Comparison of ENCODE assay signal across 1 cellular context in genomic region chr7:128322040-128322643, GRCh38.
TF ChIP-seq lines count a peak whose summit lies in the region.

No MANE protein-coding gene starts in this region.

TF ChIP-seq in GM23338, 12 proteins besides CTCF, POLR2A, EP300 and RAD21 (continued from another document):
- TF ChIP-seq, protein P1, sequence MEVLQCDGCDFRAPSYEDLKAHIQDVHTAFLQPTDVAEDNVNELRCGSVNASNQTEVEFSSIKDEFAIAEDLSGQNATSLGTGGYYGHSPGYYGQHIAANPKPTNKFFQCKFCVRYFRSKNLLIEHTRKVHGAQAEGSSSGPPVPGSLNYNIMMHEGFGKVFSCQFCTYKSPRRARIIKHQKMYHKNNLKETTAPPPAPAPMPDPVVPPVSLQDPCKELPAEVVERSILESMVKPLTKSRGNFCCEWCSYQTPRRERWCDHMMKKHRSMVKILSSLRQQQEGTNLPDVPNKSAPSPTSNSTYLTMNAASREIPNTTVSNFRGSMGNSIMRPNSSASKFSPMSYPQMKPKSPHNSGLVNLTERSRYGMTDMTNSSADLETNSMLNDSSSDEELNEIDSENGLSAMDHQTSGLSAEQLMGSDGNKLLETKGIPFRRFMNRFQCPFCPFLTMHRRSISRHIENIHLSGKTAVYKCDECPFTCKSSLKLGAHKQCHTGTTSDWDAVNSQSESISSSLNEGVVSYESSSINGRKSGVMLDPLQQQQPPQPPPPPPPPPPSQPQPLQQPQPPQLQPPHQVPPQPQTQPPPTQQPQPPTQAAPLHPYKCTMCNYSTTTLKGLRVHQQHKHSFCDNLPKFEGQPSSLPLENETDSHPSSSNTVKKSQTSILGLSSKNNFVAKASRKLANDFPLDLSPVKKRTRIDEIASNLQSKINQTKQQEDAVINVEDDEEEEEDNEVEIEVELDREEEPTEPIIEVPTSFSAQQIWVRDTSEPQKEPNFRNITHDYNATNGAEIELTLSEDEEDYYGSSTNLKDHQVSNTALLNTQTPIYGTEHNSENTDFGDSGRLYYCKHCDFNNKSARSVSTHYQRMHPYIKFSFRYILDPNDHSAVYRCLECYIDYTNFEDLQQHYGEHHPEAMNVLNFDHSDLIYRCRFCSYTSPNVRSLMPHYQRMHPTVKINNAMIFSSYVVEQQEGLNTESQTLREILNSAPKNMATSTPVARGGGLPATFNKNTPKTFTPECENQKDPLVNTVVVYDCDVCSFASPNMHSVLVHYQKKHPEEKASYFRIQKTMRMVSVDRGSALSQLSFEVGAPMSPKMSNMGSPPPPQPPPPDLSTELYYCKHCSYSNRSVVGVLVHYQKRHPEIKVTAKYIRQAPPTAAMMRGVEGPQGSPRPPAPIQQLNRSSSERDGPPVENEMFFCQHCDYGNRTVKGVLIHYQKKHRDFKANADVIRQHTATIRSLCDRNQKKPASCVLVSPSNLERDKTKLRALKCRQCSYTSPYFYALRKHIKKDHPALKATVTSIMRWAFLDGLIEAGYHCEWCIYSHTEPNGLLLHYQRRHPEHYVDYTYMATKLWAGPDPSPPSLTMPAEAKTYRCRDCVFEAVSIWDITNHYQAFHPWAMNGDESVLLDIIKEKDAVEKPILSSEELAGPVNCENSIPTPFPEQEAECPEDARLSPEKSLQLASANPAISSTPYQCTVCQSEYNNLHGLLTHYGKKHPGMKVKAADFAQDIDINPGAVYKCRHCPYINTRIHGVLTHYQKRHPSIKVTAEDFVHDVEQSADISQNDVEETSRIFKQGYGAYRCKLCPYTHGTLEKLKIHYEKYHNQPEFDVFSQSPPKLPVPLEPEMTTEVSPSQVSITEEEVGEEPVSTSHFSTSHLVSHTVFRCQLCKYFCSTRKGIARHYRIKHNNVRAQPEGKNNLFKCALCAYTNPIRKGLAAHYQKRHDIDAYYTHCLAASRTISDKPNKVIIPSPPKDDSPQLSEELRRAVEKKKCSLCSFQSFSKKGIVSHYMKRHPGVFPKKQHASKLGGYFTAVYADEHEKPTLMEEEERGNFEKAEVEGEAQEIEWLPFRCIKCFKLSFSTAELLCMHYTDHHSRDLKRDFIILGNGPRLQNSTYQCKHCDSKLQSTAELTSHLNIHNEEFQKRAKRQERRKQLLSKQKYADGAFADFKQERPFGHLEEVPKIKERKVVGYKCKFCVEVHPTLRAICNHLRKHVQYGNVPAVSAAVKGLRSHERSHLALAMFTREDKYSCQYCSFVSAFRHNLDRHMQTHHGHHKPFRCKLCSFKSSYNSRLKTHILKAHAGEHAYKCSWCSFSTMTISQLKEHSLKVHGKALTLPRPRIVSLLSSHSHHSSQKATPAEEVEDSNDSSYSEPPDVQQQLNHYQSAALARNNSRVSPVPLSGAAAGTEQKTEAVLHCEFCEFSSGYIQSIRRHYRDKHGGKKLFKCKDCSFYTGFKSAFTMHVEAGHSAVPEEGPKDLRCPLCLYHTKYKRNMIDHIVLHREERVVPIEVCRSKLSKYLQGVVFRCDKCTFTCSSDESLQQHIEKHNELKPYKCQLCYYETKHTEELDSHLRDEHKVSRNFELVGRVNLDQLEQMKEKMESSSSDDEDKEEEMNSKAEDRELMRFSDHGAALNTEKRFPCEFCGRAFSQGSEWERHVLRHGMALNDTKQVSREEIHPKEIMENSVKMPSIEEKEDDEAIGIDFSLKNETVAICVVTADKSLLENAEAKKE (CRISPR knock-in tag; IDR thresholded peaks at IDR 0.05) = no peak
- TF ChIP-seq STAT1 (IDR thresholded peaks at IDR 0.05; ENCODE audit: unreplicated experiment) = no peak
- no peak for TF ChIP-seq ZNF331 (CRISPR knock-in tag; IDR thresholded peaks at IDR 0.05; ENCODE audit: low read depth)
- TF ChIP-seq ETS1 (IDR thresholded peaks at IDR 0.05) = no peak
- no peak for TF ChIP-seq EZH2phosphoT487 (IDR thresholded peaks at IDR 0.05; ENCODE audit: unreplicated experiment)
- no peak for TF ChIP-seq JUNB (IDR thresholded peaks at IDR 0.05; ENCODE audit: unreplicated experiment)
- TF ChIP-seq CREB1 (CRISPR knock-in tag; IDR thresholded peaks at IDR 0.05; ENCODE audit: low read depth) = no peak
TF ChIP-seq in GM23338: peak in this region for 0.
